14 cellular contexts compared by ENCODE assay signal in the genomic region with DNA sequence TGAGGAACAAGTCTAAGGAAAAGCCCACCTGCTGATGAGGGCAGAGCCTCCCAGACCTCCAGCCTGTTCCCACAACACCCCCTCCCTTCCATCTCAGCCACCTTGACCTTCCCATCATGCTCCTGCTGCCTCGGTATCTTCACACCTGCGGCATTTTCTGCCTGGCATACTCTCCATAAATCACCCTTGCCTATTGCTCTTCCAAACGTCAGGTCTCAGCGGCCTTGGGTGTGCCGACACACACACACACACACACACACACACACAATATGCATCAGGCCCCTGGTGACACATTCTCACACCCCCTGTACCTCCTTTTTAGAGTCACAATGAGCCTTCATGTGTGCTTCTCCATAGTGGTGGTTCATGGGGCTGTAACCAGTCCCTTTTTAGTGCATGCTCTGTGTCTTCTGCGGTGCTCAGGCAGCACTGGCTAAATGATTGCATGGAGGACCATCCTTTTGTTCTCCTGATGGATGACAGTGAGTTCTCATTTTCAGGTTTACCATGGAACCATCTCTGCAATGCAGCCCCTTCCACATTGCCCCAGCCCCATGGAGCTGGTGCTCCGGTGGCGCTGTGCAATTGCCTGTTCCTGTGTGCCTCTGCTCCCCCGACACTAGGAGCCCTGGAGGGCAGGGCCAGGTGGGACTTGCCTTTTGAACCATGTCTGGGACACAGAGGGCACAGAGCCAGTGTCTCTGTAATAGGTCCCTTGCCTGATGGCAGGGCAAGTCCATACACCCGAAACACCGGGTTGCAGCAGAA. TPM values are rescaled to one million over a fixed set of nuclear protein-coding genes. Genes with fewer than 3 reads are reported as not detected.
DNase-seq lines count a peak whose midpoint lies in the region; ATAC-seq and TF ChIP-seq lines count a peak whose summit lies in the region.
"Had no signal": no experiment of that assay in that cellular context is flagged by ENCODE, and none has a peak within 500 bp of the region (broad histone marks: within the 10 kb centered on the region; RNA-seq: fewer than 3 reads in every experiment).

No MANE protein-coding gene starts in this region.

- H3K9me3 Mint-ChIP-seq in CD4-positive, CD25-positive, alpha-beta regulatory T cell: no peaks in the 10 kb centered on the region
- H3K9me3 Mint-ChIP-seq in IgD-negative memory B cell: no peaks in the 10 kb centered on the region
- H3K9me3 Mint-ChIP-seq in activated CD8-positive, alpha-beta T cell treated with anti-CD3 and anti-CD28 coated beads for 36 hours: no peaks in the 10 kb centered on the region

- no peaks in the 10 kb centered on the region for H3K9me3 ChIP-seq in CD4-positive, CD25-positive, alpha-beta regulatory T cell (ENCODE audit: control insufficient read depth in 2 of 2, low read length in 2 of 2)
- H3K9me3 ChIP-seq in esophagus (ENCODE audit: control insufficient read depth in 2 of 2, insufficient read depth in 1 of 2, low read depth in 1 of 2, low read length in 1 of 2) (no peaks in the 10 kb centered on the region), prostate gland (no peaks in the 10 kb centered on the region)
- H3K9me3 ChIP-seq: right atrium auricular region, SJSA1 had no signal

- peaks cover 0 to 39% (median 4%) of the 10 kb centered on the region in 4 donors for H3K4me1 Mint-ChIP-seq in CD4-positive, CD25-positive, alpha-beta regulatory T cell
- peaks cover 0 to 9% (median 5%) of the 10 kb centered on the region in 3 donors for H3K4me1 Mint-ChIP-seq in IgD-negative memory B cell
- peaks cover 10% of the 10 kb centered on the region for H3K4me1 Mint-ChIP-seq in activated CD8-positive, alpha-beta T cell treated with anti-CD3 and anti-CD28 coated beads for 36 hours (ENCODE audit: low read depth)

- no peaks in the 10 kb centered on the region for H3K36me3 Mint-ChIP-seq in CD4-positive, CD25-positive, alpha-beta regulatory T cell
- no peaks in the 10 kb centered on the region for H3K36me3 Mint-ChIP-seq in IgD-negative memory B cell
- no peaks in the 10 kb centered on the region for H3K36me3 Mint-ChIP-seq in activated CD8-positive, alpha-beta T cell treated with anti-CD3 and anti-CD28 coated beads for 36 hours (ENCODE audit: low read depth)

- 68 to 72% methylated on average over 11 of the region's 11 CpGs for WGBS in esophagus, 2 donors
- 81% methylated on average over 11 of the region's 11 CpGs for WGBS in prostate gland

- no peaks in the 10 kb centered on the region for H3K36me3 ChIP-seq in CD4-positive, CD25-positive, alpha-beta regulatory T cell (ENCODE audit: control insufficient read depth, insufficient read depth, low read length)
- H3K36me3 ChIP-seq in esophagus (ENCODE audit: control insufficient read depth in 2 of 2, insufficient read depth in 2 of 2, low read length in 1 of 2): no peaks in the 10 kb centered on the region
- no peaks in the 10 kb centered on the region for H3K36me3 ChIP-seq in prostate gland
- H3K36me3 ChIP-seq: cardiac muscle cell, right atrium auricular region, SJSA1 had no signal

- H3K4me1 ChIP-seq in CD4-positive, CD25-positive, alpha-beta regulatory T cell (ENCODE audit: control insufficient read depth, insufficient read depth, low read length, poor library complexity, severe bottlenecking): peaks cover 37% of the 10 kb centered on the region
- peaks cover 4 to 18% of the 10 kb centered on the region in 2 donors for H3K4me1 ChIP-seq in esophagus (ENCODE audit: control insufficient read depth in 2 of 2, insufficient read depth in 2 of 2, low read length in 1 of 2)
- H3K4me1 ChIP-seq in prostate gland (replicated peaks): peaks cover 4% of the 10 kb centered on the region

- H3K4me3 Mint-ChIP-seq in CD4-positive, CD25-positive, alpha-beta regulatory T cell: peak overlapping the region; percentile 7 to 76 (median 48)
- peak overlapping the region in 3 of 4 donors; percentile 13 to 83 (median 25) for H3K4me3 Mint-ChIP-seq in IgD-negative memory B cell
- H3K4me3 Mint-ChIP-seq in activated CD8-positive, alpha-beta T cell treated with anti-CD3 and anti-CD28 coated beads for 36 hours: no peak overlapping the region

- POLR2A ChIA-PET in activated CD8-positive, alpha-beta T cell treated with anti-CD3 and anti-CD28 coated beads for 36 hours (lab: Charles Lee): no interaction called here

- DNase-seq in CD4-positive, CD25-positive, alpha-beta regulatory T cell: no peak
- DNase-seq in prostate gland (ENCODE audit: low spot score): no peak
- no peak for DNase-seq in activated CD8-positive, alpha-beta T cell treated with anti-CD3 and anti-CD28 coated beads for 36 hours
- DNase-seq: C1 segment of cervical spinal cord, NCI-H524 had no signal

- TF ChIP-seq CTCF in prostate gland (IDR thresholded peaks at IDR 0.05): no peak
- TF ChIP-seq CTCF in activated CD8-positive, alpha-beta T cell treated with anti-CD3 and anti-CD28 coated beads for 36 hours (IDR thresholded peaks at IDR 0.05): no peak

- no peak overlapping the region for H3K4me3 ChIP-seq in CD4-positive, CD25-positive, alpha-beta regulatory T cell (ENCODE audit: low read depth, low read length)
- no peak overlapping the region for H3K4me3 ChIP-seq in esophagus (ENCODE audit: low read depth in 1 of 2, low read length in 2 of 2)
- H3K4me3 ChIP-seq in prostate gland: no peak overlapping the region
- H3K4me3 ChIP-seq: cardiac muscle cell, right atrium auricular region had no signal

- H3K27me3 Mint-ChIP-seq in CD4-positive, CD25-positive, alpha-beta regulatory T cell: peaks cover 10% of the 10 kb centered on the region
- peaks cover 7% of the 10 kb centered on the region for H3K27me3 Mint-ChIP-seq in IgD-negative memory B cell
- H3K27me3 Mint-ChIP-seq in activated CD8-positive, alpha-beta T cell treated with anti-CD3 and anti-CD28 coated beads for 36 hours: peaks cover 2% of the 10 kb centered on the region

- intact Hi-C loops in prostate gland (cut with DNase I): no loop called here
- intact Hi-C loops in activated CD8-positive, alpha-beta T cell treated with anti-CD3 and anti-CD28 coated beads for 36 hours (cut with micrococcal nuclease): no loop called here

- ATAC-seq in CD4-positive, CD25-positive, alpha-beta regulatory T cell (ENCODE audit: low read depth in 2 of 2): no peak
- ATAC-seq in HG03039 (IDR thresholded peaks at IDR 0.05; ENCODE audit: unreplicated experiment) (no peak), HG02852 (IDR thresholded peaks at IDR 0.05; ENCODE audit: unreplicated experiment) (no peak), HG03280 (IDR thresholded peaks at IDR 0.05; ENCODE audit: unreplicated experiment) (no peak)
- no peak for ATAC-seq in activated CD8-positive, alpha-beta T cell treated with anti-CD3 and anti-CD28 coated beads for 36 hours

- no peak for TF ChIP-seq POLR2A in prostate gland (IDR thresholded peaks at IDR 0.05)

- H3K27ac ChIP-seq in CD4-positive, CD25-positive, alpha-beta regulatory T cell (ENCODE audit: insufficient read depth, low read length, poor library complexity, severe bottlenecking): no peak overlapping the region
- H3K27ac ChIP-seq in esophagus (ENCODE audit: low read depth in 2 of 2, low read length in 1 of 2): peak overlapping the region; percentile 98
- H3K27ac ChIP-seq in prostate gland: peak overlapping the region; percentile 97 to 98
- H3K27ac ChIP-seq: cardiac muscle cell had no signal

- H3K27ac Mint-ChIP-seq in CD4-positive, CD25-positive, alpha-beta regulatory T cell: peak overlapping the region; percentile 87 to 98 (median 89)
- H3K27ac Mint-ChIP-seq in IgD-negative memory B cell: peak overlapping the region in 2 of 3 donors; percentile 88 to 96
- H3K27ac Mint-ChIP-seq in activated CD8-positive, alpha-beta T cell treated with anti-CD3 and anti-CD28 coated beads for 36 hours: no peak overlapping the region

- H3K27me3 ChIP-seq in CD4-positive, CD25-positive, alpha-beta regulatory T cell (ENCODE audit: control insufficient read depth, insufficient read depth, low read length): no peaks in the 10 kb centered on the region
- no peaks in the 10 kb centered on the region for H3K27me3 ChIP-seq in esophagus (ENCODE audit: control insufficient read depth in 1 of 2, insufficient read depth in 2 of 2, low read length in 2 of 2)
- H3K27me3 ChIP-seq in prostate gland (replicated peaks; ENCODE audit: insufficient read depth): no peaks in the 10 kb centered on the region
- H3K27me3 ChIP-seq: right atrium auricular region, SJSA1 had no signal

- CTCF ChIA-PET in activated CD8-positive, alpha-beta T cell treated with anti-CD3 and anti-CD28 coated beads for 36 hours (lab: Charles Lee): no interaction called here

RNA-seq across cellular contexts. Expression of gene ADIRF, which starts 4.5 kb away (rescaled TPM):
- not detected for total RNA-seq in CD4-positive, CD25-positive, alpha-beta regulatory T cell
- polyA plus RNA-seq in CD4-positive, CD25-positive, alpha-beta regulatory T cell: under 1 TPM in 2 of 4 donors, not detected in 2; 0.42 to 0.65 TPM
- polyA plus RNA-seq in IgD-negative memory B cell (not detected), esophagus (100 to 1,000 TPM; 104 to 437 TPM)
- 100 to 1,000 TPM; 128 to 347 TPM for total RNA-seq in prostate gland
- not detected for total RNA-seq in activated CD8-positive, alpha-beta T cell treated with anti-CD3 and anti-CD28 coated beads for 36 hours
- total RNA-seq: cardiac muscle cell, SJSA1 had no signal

RNA-seq across cellular contexts. Expression of gene SNCG, which starts 14.4 kb away (rescaled TPM):
- total RNA-seq in CD4-positive, CD25-positive, alpha-beta regulatory T cell: not detected
- polyA plus RNA-seq in CD4-positive, CD25-positive, alpha-beta regulatory T cell: not detected
- polyA plus RNA-seq in IgD-negative memory B cell (not detected), esophagus (10 to 100 TPM; 19.1 to 74.0 TPM)
- 10 to 100 TPM; 38.5 to 46.6 TPM for total RNA-seq in prostate gland
- not detected for total RNA-seq in activated CD8-positive, alpha-beta T cell treated with anti-CD3 and anti-CD28 coated beads for 36 hours

RNA-seq across cellular contexts. Expression of gene MMRN2, which starts 15.4 kb away (rescaled TPM):
- 0.17 TPM for total RNA-seq in CD4-positive, CD25-positive, alpha-beta regulatory T cell
- 1 to 10 TPM in 1 of 4 donors, under 1 TPM in 2, not detected in 1; 0.31 to 1.2 (median 0.36) TPM for polyA plus RNA-seq in CD4-positive, CD25-positive, alpha-beta regulatory T cell
- polyA plus RNA-seq in IgD-negative memory B cell: not detected
- polyA plus RNA-seq in esophagus: 1 to 10 TPM; 4.1 to 6.4 TPM
- total RNA-seq in prostate gland: 10 to 100 TPM; 24.6 to 26.1 TPM
- total RNA-seq in activated CD8-positive, alpha-beta T cell treated with anti-CD3 and anti-CD28 coated beads for 36 hours: not detected

RNA-seq across cellular contexts. Expression of gene FAM25A, which starts 47.3 kb away (rescaled TPM):
- not detected for total RNA-seq in CD4-positive, CD25-positive, alpha-beta regulatory T cell
- polyA plus RNA-seq in CD4-positive, CD25-positive, alpha-beta regulatory T cell: not detected
- polyA plus RNA-seq in IgD-negative memory B cell: not detected
- 1,000 to 10,000 TPM in 1 of 2 donors, 100 to 1,000 TPM in 1; 503 to 2,365 TPM for polyA plus RNA-seq in esophagus
- not detected for total RNA-seq in prostate gland
- not detected for total RNA-seq in activated CD8-positive, alpha-beta T cell treated with anti-CD3 and anti-CD28 coated beads for 36 hours
- total RNA-seq: cardiac muscle cell, M059J, right atrium auricular region, SJSA1 had no signal
- polyA plus RNA-seq: cardiac muscle cell had no signal

Comparison
In these comparisons a context has a peak if more than half of its experiments do, and no peak if none do; other contexts are left out.
1. RNA of gene ADIRF, which starts 4.5 kb away (total RNA-seq): 128 to 347 TPM in prostate gland; not detected in CD4-positive, CD25-positive, alpha-beta regulatory T cell (single experiment) and not detected in activated CD8-positive, alpha-beta T cell treated with anti-CD3 and anti-CD28 coated beads for 36 hours; every median in the first group is over 100 times any median in the second.
2. RNA of gene SNCG, which starts 14.4 kb away (total RNA-seq): 38.5 to 46.6 TPM in prostate gland; not detected in activated CD8-positive, alpha-beta T cell treated with anti-CD3 and anti-CD28 coated beads for 36 hours and not detected in CD4-positive, CD25-positive, alpha-beta regulatory T cell (single experiment); every median in the first group is over 10 times any median in the second.
3. RNA of gene MMRN2, which starts 15.4 kb away (total RNA-seq): 24.6 to 26.1 TPM in prostate gland; 0.17 TPM in CD4-positive, CD25-positive, alpha-beta regulatory T cell (single experiment) and not detected in activated CD8-positive, alpha-beta T cell treated with anti-CD3 and anti-CD28 coated beads for 36 hours; every median in the first group is over 10 times any median in the second.